8 cellular contexts compared by ENCODE assay signal in genomic region chr12:2794261-2794735, GRCh38.
DNase-seq lines count a peak whose midpoint lies in the region; ATAC-seq and TF ChIP-seq lines count a peak whose summit lies in the region.

No MANE protein-coding gene starts in this region.

- CTCF ChIA-PET in activated naive CD4-positive, alpha-beta T cell treated with anti-CD3 and anti-CD28 coated beads, Interleukin-2, amount 10 ng/mL, durations not matched to agents 7 days and 5 days (lab: Charles Lee) = interaction anchor here (1.1 kb wide), 1 partner anchor 11 kb away, joined by 3 read pairs; no protein-coding TSS in a partner anchor

- no peaks in the 10 kb centered on the region for H3K27me3 ChIP-seq in HL-60 (ENCODE audit: insufficient read depth, poor library complexity, severe bottlenecking)
- peaks cover 33% of the 10 kb centered on the region for H3K27me3 ChIP-seq in neutrophil

- H3K36me3 ChIP-seq in neutrophil = no peaks in the 10 kb centered on the region

- DNase-seq in GM13977 (ENCODE audit: low spot score) (peak; percentile 60), HL-60 (ENCODE audit: low read depth in 1 of 2, low spot score in 1 of 2) (no peak), germinal center (ENCODE audit: low spot score) (peak; percentile 39), HuH-7 (ENCODE audit: low spot score) (no peak)
- no peak for DNase-seq in activated naive CD4-positive, alpha-beta T cell treated with anti-CD3 and anti-CD28 coated beads, Interleukin-2, amount 10 ng/mL, durations not matched to agents 7 days and 5 days

- H3K4me3 ChIP-seq in HL-60 (replicated peaks; ENCODE audit: insufficient read depth, low read length) (peak overlapping the region; percentile 97), neutrophil (ENCODE audit: low read depth in 1 of 2, low read length in 1 of 2) (peak overlapping the region; percentile 76 to 81)

- peaks cover 16% of the 10 kb centered on the region for H3K4me1 Mint-ChIP-seq in activated naive CD4-positive, alpha-beta T cell treated with anti-CD3 and anti-CD28 coated beads, Interleukin-2, amount 10 ng/mL, durations not matched to agents 7 days and 5 days

- H3K9me3 ChIP-seq in neutrophil = no peaks in the 10 kb centered on the region

- peak overlapping the region; percentile 80 for H3K4me3 Mint-ChIP-seq in activated naive CD4-positive, alpha-beta T cell treated with anti-CD3 and anti-CD28 coated beads, Interleukin-2, amount 10 ng/mL, durations not matched to agents 7 days and 5 days

- H3K9me3 Mint-ChIP-seq in activated naive CD4-positive, alpha-beta T cell treated with anti-CD3 and anti-CD28 coated beads, Interleukin-2, amount 10 ng/mL, durations not matched to agents 7 days and 5 days = no peaks in the 10 kb centered on the region

- peaks cover 29% of the 10 kb centered on the region for H3K27me3 Mint-ChIP-seq in activated naive CD4-positive, alpha-beta T cell treated with anti-CD3 and anti-CD28 coated beads, Interleukin-2, amount 10 ng/mL, durations not matched to agents 7 days and 5 days

- H3K27ac ChIP-seq in HL-60 (replicated peaks) (no peak overlapping the region), neutrophil (no peak overlapping the region)

- H3K27ac Mint-ChIP-seq in activated naive CD4-positive, alpha-beta T cell treated with anti-CD3 and anti-CD28 coated beads, Interleukin-2, amount 10 ng/mL, durations not matched to agents 7 days and 5 days = no peak overlapping the region

- ATAC-seq in HG03280 (IDR thresholded peaks at IDR 0.05; ENCODE audit: unreplicated experiment) (no peak), HG02610 (IDR thresholded peaks at IDR 0.05; ENCODE audit: unreplicated experiment) (no peak)

- peaks cover 18 to 21% of the 10 kb centered on the region in 2 experiments for H3K4me1 ChIP-seq in neutrophil (ENCODE audit: control insufficient read depth in 1 of 2, insufficient read depth in 1 of 2, low read depth in 1 of 2, low read length in 1 of 2)

- in situ Hi-C loops in GM13977 (cut with MboI; ENCODE audit: low pct_unique_long_range_greater_than_20kb, low sequenced_read_pairs, unreplicated experiment) = no loop called here

- no peak for TF ChIP-seq CTCF in GM13977 (IDR thresholded peaks at IDR 0.05; ENCODE audit: extremely low read depth, insufficient read depth, missing control alignments)
- TF ChIP-seq CTCF in HL-60 (IDR thresholded peaks at IDR 0.05; ENCODE audit: insufficient read depth, low read length) = no peak
- no peak for TF ChIP-seq CTCF in neutrophil (IDR thresholded peaks at IDR 0.05)

- peaks cover 15% of the 10 kb centered on the region for H3K36me3 Mint-ChIP-seq in activated naive CD4-positive, alpha-beta T cell treated with anti-CD3 and anti-CD28 coated beads, Interleukin-2, amount 10 ng/mL, durations not matched to agents 7 days and 5 days

Comparison
In these comparisons a context has a peak if more than half of its experiments do, and no peak if none do; other contexts are left out.
1. DNase-seq: peak in GM13977 (single experiment) and germinal center (single experiment); none in HL-60 (0 of 2), activated naive CD4-positive, alpha-beta T cell treated with anti-CD3 and anti-CD28 coated beads, Interleukin-2, amount 10 ng/mL, durations not matched to agents 7 days and 5 days (single experiment) and HuH-7 (single experiment).